ENCODE assay signal across 8 cellular contexts in genomic region chr16:14629919-14630619, GRCh38. TPM values are rescaled to one million over a fixed set of nuclear protein-coding genes. Genes with fewer than 3 reads are reported as not detected.
DNase-seq lines count a peak whose midpoint lies in the region; ATAC-seq and TF ChIP-seq lines count a peak whose summit lies in the region.

Gene PARN, minus strand, starts transcription at chr16:14630260. Its CDS starts 135 bp downstream, at chr16:14630125.

- ATAC-seq in GM19023 (IDR thresholded peaks at IDR 0.05; ENCODE audit: unreplicated experiment) (peak; percentile 42), HG03280 (IDR thresholded peaks at IDR 0.05; ENCODE audit: unreplicated experiment) (peak; percentile 53)

- CTCF ChIA-PET in AG04450 (lab: Charles Lee), result no interaction called here

- peaks cover 22 to 76% (median 64%) of the 10 kb centered on the region in 6 donors for H3K4me1 ChIP-seq in spleen

- DNase-seq in AG04450 (ENCODE audit: low read depth, low spot score), result peak; percentile 87
- peak; percentile 89 to 96 for DNase-seq in NCI-H446 (lab: John Stamatoyannopoulos, UW)
- peak; percentile 92 for DNase-seq in activated CD4-positive, CD25-positive, alpha-beta regulatory T cell treated with anti-CD3 and anti-CD28 coated beads, Interleukin-2, amount 50 U/mL, for 16 hours (ENCODE audit: low read depth, low spot score)
- peak; percentile 97 for DNase-seq in central memory CD4-positive, alpha-beta T cell
- peak; percentile 91 for DNase-seq in inferior parietal cortex (ENCODE audit: extremely low spot score)
- peak; percentile 99 for DNase-seq in spleen

- TF ChIP-seq CTCF in AG04450 (IDR thresholded peaks at IDR 0.05; ENCODE audit: low read depth, low read length) (no peak), spleen (IDR thresholded peaks at IDR 0.05 in 8 of 11, conservative IDR thresholded peaks at IDR 0.05 in 3 of 11) (peak in 2 of 11 experiments; percentile 17 to 36)

- H3K9me3 ChIP-seq in AG04450 (ENCODE audit: control insufficient read depth, insufficient read depth, low read length) (no peaks in the 10 kb centered on the region; the same call in 1 of the 2 replicates), spleen (no peaks in the 10 kb centered on the region)

- POLR2A ChIA-PET in AG04450 (lab: Yijun Ruan, JAX), result interaction anchor here (0.6 kb wide), 4 partner anchors 22 to 450 kb away, joined by 3 to 7 read pairs (median 4); no protein-coding TSS in a partner anchor

- H3K27ac ChIP-seq in AG04450 (ENCODE audit: low read depth, low read length) (peak within 1 kb of the TSS; percentile 88), spleen (peak within 1 kb of the TSS; percentile 81 to 99 (median 95))

- peaks cover 0 to 33% (median 28%) of the 10 kb centered on the region in 6 donors for H3K36me3 ChIP-seq in spleen

- intact Hi-C loops in spleen (cut with DNase I; ENCODE audit: low total_unique reads), result no loop called here

- 1 to 2% (median 1%) methylated on average over 26 to 51 of the region's 51 CpGs for WGBS in spleen, 5 donors

- peak; percentile 68 to 89 (median 77) for TF ChIP-seq POLR2A in spleen (IDR thresholded peaks at IDR 0.05)

- H3K27me3 ChIP-seq in AG04450 (ENCODE audit: control insufficient read depth, insufficient read depth, low read length) (no peaks in the 10 kb centered on the region), spleen (replicated peaks in 1 of 7) (no peaks in the 10 kb centered on the region)

- peak within 1 kb of the TSS; percentile 93 for H3K4me3 ChIP-seq in AG04450 (ENCODE audit: low read depth, low read length)
- peak within 1 kb of the TSS; percentile 66 to 93 (median 78) for H3K4me3 ChIP-seq in spleen

RNA-seq across cellular contexts. Expression of gene PARN, which starts in this region (rescaled TPM):
- 33.9 and 37.7 TPM in 2 replicates for polyA plus RNA-seq in AG04450 (2011; rRNA removed)
- polyA minus RNA-seq in AG04450 (2011; rRNA and poly(A)+ RNA removed), result 21.0 and 24.9 TPM in 2 replicates
- total RNA-seq in spleen, result 10 to 100 TPM; 26.8 to 49.0 (median 39.2) TPM
- polyA plus RNA-seq in spleen, result 10 to 100 TPM; 10.3 to 14.6 (median 13.4) TPM

Comparison
In these comparisons a context has a peak if more than half of its experiments do, and no peak if none do; other contexts are left out.
1. Peak in every context shown above with its lines: DNase-seq, ATAC-seq, H3K4me3 ChIP-seq and H3K27ac ChIP-seq.